ENCODE assay signal across 20 cellular contexts in genomic region chr19:16737909-16738308, GRCh38. TPM values are rescaled to one million over a fixed set of nuclear protein-coding genes. Genes with fewer than 3 reads are reported as not detected.
DNase-seq lines count a peak whose midpoint lies in the region; ATAC-seq and TF ChIP-seq lines count a peak whose summit lies in the region.
"Had no signal": no experiment of that assay in that cellular context is flagged by ENCODE, and none has a peak within 500 bp of the region (broad histone marks: within the 10 kb centered on the region; RNA-seq: fewer than 3 reads in every experiment).

No MANE protein-coding gene starts in this region.

- H3K36me3 Mint-ChIP-seq in activated CD8-positive, alpha-beta memory T cell treated with anti-CD3 and anti-CD28 coated beads, Interleukin-2, amount 10 ng/mL, durations not matched to agents 7 days and 5 days = no peaks in the 10 kb centered on the region
- H3K36me3 Mint-ChIP-seq: activated naive CD8-positive, alpha-beta T cell treated with anti-CD3 and anti-CD28 coated beads for 36 hours; CD8-positive, alpha-beta T cell had no signal

- CTCF ChIA-PET in activated CD8-positive, alpha-beta memory T cell treated with anti-CD3 and anti-CD28 coated beads, Interleukin-2, amount 10 ng/mL, durations not matched to agents 7 days and 5 days (lab: Charles Lee) = interaction anchor here (0.9 kb wide), 1 partner anchor 34 kb away, joined by 4 read pairs; no protein-coding TSS in a partner anchor

- no peak for ATAC-seq in activated CD8-positive, alpha-beta memory T cell treated with anti-CD3 and anti-CD28 coated beads, Interleukin-2, amount 10 ng/mL, durations not matched to agents 7 days and 5 days
- no peak for ATAC-seq in HG03196 (IDR thresholded peaks at IDR 0.05; ENCODE audit: unreplicated experiment)
- no peak for ATAC-seq in HG03520 (IDR thresholded peaks at IDR 0.05; ENCODE audit: unreplicated experiment)
- ATAC-seq: CD8-positive, alpha-beta T cell; effector memory CD8-positive, alpha-beta T cell; HCT116; stimulated activated naive CD8-positive, alpha-beta T cell treated with anti-CD3 and anti-CD28 coated beads, Interleukin-15, amount 100 ng/mL, for 72 hours had no signal

- no peak for TF ChIP-seq CTCF in fibroblast of the aortic adventitia (IDR thresholded peaks at IDR 0.05; ENCODE audit: insufficient read depth, low read length)

- H3K4me3 Mint-ChIP-seq in activated CD8-positive, alpha-beta memory T cell treated with anti-CD3 and anti-CD28 coated beads, Interleukin-2, amount 10 ng/mL, durations not matched to agents 7 days and 5 days = no peak overlapping the region
- H3K4me3 Mint-ChIP-seq: activated CD4-positive, alpha-beta T cell treated with anti-CD3 and anti-CD28 coated beads, Interleukin-2, amount 10 ng/mL, durations not matched to agents 24 days and 14 days; activated naive CD8-positive, alpha-beta T cell treated with anti-CD3 and anti-CD28 coated beads for 36 hours; activated T-cell treated with anti-CD3 and anti-CD28 coated beads, Interleukin-2, amount 50 U/mL, for 24 hours; CD8-positive, alpha-beta T cell; effector memory CD8-positive, alpha-beta T cell; stimulated activated naive CD8-positive, alpha-beta T cell treated with anti-CD3 and anti-CD28 coated beads, Interleukin-15, amount 100 ng/mL, for 72 hours had no signal

- H3K4me1 Mint-ChIP-seq in activated CD8-positive, alpha-beta memory T cell treated with anti-CD3 and anti-CD28 coated beads, Interleukin-2, amount 10 ng/mL, durations not matched to agents 7 days and 5 days = no peaks in the 10 kb centered on the region
- H3K4me1 Mint-ChIP-seq: activated CD4-positive, alpha-beta T cell treated with anti-CD3 and anti-CD28 coated beads, Interleukin-2, amount 10 ng/mL, durations not matched to agents 24 days and 14 days; activated naive CD8-positive, alpha-beta T cell treated with anti-CD3 and anti-CD28 coated beads for 36 hours; stimulated activated naive CD8-positive, alpha-beta T cell treated with anti-CD3 and anti-CD28 coated beads, Interleukin-15, amount 100 ng/mL, for 72 hours had no signal

- H3K27ac Mint-ChIP-seq in activated CD8-positive, alpha-beta memory T cell treated with anti-CD3 and anti-CD28 coated beads, Interleukin-2, amount 10 ng/mL, durations not matched to agents 7 days and 5 days = no peak overlapping the region
- H3K27ac Mint-ChIP-seq: activated CD4-positive, alpha-beta T cell treated with anti-CD3 and anti-CD28 coated beads, Interleukin-2, amount 10 ng/mL, durations not matched to agents 24 days and 14 days; activated naive CD8-positive, alpha-beta T cell treated with anti-CD3 and anti-CD28 coated beads for 36 hours; activated T-cell treated with anti-CD3 and anti-CD28 coated beads, Interleukin-2, amount 50 U/mL, for 24 hours; CD8-positive, alpha-beta T cell; effector memory CD8-positive, alpha-beta T cell; stimulated activated naive CD8-positive, alpha-beta T cell treated with anti-CD3 and anti-CD28 coated beads, Interleukin-15, amount 100 ng/mL, for 72 hours had no signal

- DNase-seq in DMS 273 (lab: John Stamatoyannopoulos, UW; ENCODE audit: unreplicated experiment) = peak; percentile 85
- peak; percentile 67 for DNase-seq in NCI-H2029 (lab: John Stamatoyannopoulos, UW)
- DNase-seq in NCI-H82 (lab: John Stamatoyannopoulos, UW) = peak; percentile 72
- DNase-seq in fibroblast of the aortic adventitia (ENCODE audit: low read depth) = peak; percentile 15
- DNase-seq in activated CD8-positive, alpha-beta memory T cell treated with anti-CD3 and anti-CD28 coated beads, Interleukin-2, amount 10 ng/mL, durations not matched to agents 7 days and 5 days = no peak
- no peak for DNase-seq in NCI-H510A (lab: John Stamatoyannopoulos, UW)
- DNase-seq: ACHN; activated CD4-positive, alpha-beta T cell treated with anti-CD3 and anti-CD28 coated beads, Interleukin-2, amount 10 ng/mL, durations not matched to agents 24 days and 14 days; activated naive CD8-positive, alpha-beta T cell treated with anti-CD3 and anti-CD28 coated beads for 36 hours; activated T-cell treated with anti-CD3 and anti-CD28 coated beads, Interleukin-2, amount 50 U/mL, for 24 hours; CD8-positive, alpha-beta T cell; effector memory CD8-positive, alpha-beta T cell; foreskin melanocyte; KBM-7; NCI-H1436 treated with DMSO at 0.1 percent for 48 hours; stimulated activated naive CD8-positive, alpha-beta T cell treated with anti-CD3 and anti-CD28 coated beads, Interleukin-15, amount 100 ng/mL, for 72 hours; T-helper 9 cell had no signal

- H3K9me3 Mint-ChIP-seq in activated CD8-positive, alpha-beta memory T cell treated with anti-CD3 and anti-CD28 coated beads, Interleukin-2, amount 10 ng/mL, durations not matched to agents 7 days and 5 days (ENCODE audit: low read depth) = no peaks in the 10 kb centered on the region
- H3K9me3 Mint-ChIP-seq: activated CD4-positive, alpha-beta T cell treated with anti-CD3 and anti-CD28 coated beads, Interleukin-2, amount 10 ng/mL, durations not matched to agents 24 days and 14 days; activated naive CD8-positive, alpha-beta T cell treated with anti-CD3 and anti-CD28 coated beads for 36 hours; activated T-cell treated with anti-CD3 and anti-CD28 coated beads, Interleukin-2, amount 50 U/mL, for 24 hours; CD8-positive, alpha-beta T cell; effector memory CD8-positive, alpha-beta T cell; stimulated activated naive CD8-positive, alpha-beta T cell treated with anti-CD3 and anti-CD28 coated beads, Interleukin-15, amount 100 ng/mL, for 72 hours had no signal

- no peaks in the 10 kb centered on the region for H3K27me3 Mint-ChIP-seq in activated CD8-positive, alpha-beta memory T cell treated with anti-CD3 and anti-CD28 coated beads, Interleukin-2, amount 10 ng/mL, durations not matched to agents 7 days and 5 days

- H3K4me3 ChIP-seq in fibroblast of the aortic adventitia (ENCODE audit: low read depth, low read length) = no peak overlapping the region

RNA-seq across cellular contexts. Expression of gene NWD1, which starts 18.3 kb away (rescaled TPM):
- total RNA-seq in fibroblast of the aortic adventitia (ENCODE audit: low replicate concordance) = not detected in 2 replicates
- not detected for total RNA-seq in activated CD8-positive, alpha-beta memory T cell treated with anti-CD3 and anti-CD28 coated beads, Interleukin-2, amount 10 ng/mL, durations not matched to agents 7 days and 5 days
- total RNA-seq: activated CD4-positive, alpha-beta T cell treated with anti-CD3 and anti-CD28 coated beads, Interleukin-2, amount 10 ng/mL, durations not matched to agents 24 days and 14 days; activated naive CD8-positive, alpha-beta T cell treated with anti-CD3 and anti-CD28 coated beads for 36 hours; CD8-positive, alpha-beta T cell had no signal

Comparison
In these comparisons a context has a peak if more than half of its experiments do, and no peak if none do; other contexts are left out.
1. DNase-seq: peak in DMS 273 (single experiment), NCI-H2029 (single experiment), NCI-H82 (single experiment) and fibroblast of the aortic adventitia (single experiment); none in activated CD8-positive, alpha-beta memory T cell treated with anti-CD3 and anti-CD28 coated beads, Interleukin-2, amount 10 ng/mL, durations not matched to agents 7 days and 5 days (single experiment) and NCI-H510A (single experiment).